9 cellular contexts compared by ENCODE assay signal in genomic region chr15:56241374-56242085, GRCh38. TPM values are rescaled to one million over a fixed set of nuclear protein-coding genes. Genes with fewer than 3 reads are reported as not detected.
DNase-seq lines count a peak whose midpoint lies in the region; ATAC-seq and TF ChIP-seq lines count a peak whose summit lies in the region.
"Had no signal": no experiment of that assay in that cellular context is flagged by ENCODE, and none has a peak within 500 bp of the region (broad histone marks: within the 10 kb centered on the region; RNA-seq: fewer than 3 reads in every experiment).

No MANE protein-coding gene starts in this region.

- H3K9me3 ChIP-seq in AG04450 (ENCODE audit: control insufficient read depth, insufficient read depth, low read length) (no peaks in the 10 kb centered on the region), HAP-1 (no peaks in the 10 kb centered on the region), adipocyte (ENCODE audit: control insufficient read depth, low read length) (no peaks in the 10 kb centered on the region), left lung (no peaks in the 10 kb centered on the region), ovary (no peaks in the 10 kb centered on the region)

- no peak for ATAC-seq in left lung

- no peak for TF ChIP-seq EP300 in ovary (IDR thresholded peaks at IDR 0.05)

- TF ChIP-seq POLR2A in ovary (IDR thresholded peaks at IDR 0.05): no peak

- in situ Hi-C loops in HAP-1 (cut with MboI; ENCODE audit: low sequenced_read_pairs): no loop called here

- H3K36me3 ChIP-seq in HAP-1 (replicated peaks) (no peaks in the 10 kb centered on the region; the same call in 1 of the 2 replicates), adipocyte (ENCODE audit: control insufficient read depth, insufficient read depth, low read length, severe bottlenecking) (no peaks in the 10 kb centered on the region), left lung (no peaks in the 10 kb centered on the region), ovary (no peaks in the 10 kb centered on the region)

- DNase-seq in AG04450 (ENCODE audit: low read depth, low spot score): no peak
- DNase-seq in HAP-1 (ENCODE audit: low spot score in 2 of 2): no peak
- DNase-seq in adipocyte (ENCODE audit: low read depth): peak; percentile 41
- DNase-seq in left lung: no peak
- no peak for DNase-seq in cerebellar nuclear complex (lab: John Stamatoyannopoulos, UW)
- DNase-seq in SKM-1 treated with dmso at 0.1 percent for 144 hours (lab: John Stamatoyannopoulos, UW; ENCODE audit: unreplicated experiment): no peak
- DNase-seq in SHP77 (lab: John Stamatoyannopoulos, UW): no peak
- no peak for DNase-seq in ovary
- DNase-seq: NCI-H510A had no signal

- POLR2A ChIA-PET in AG04450 (lab: Yijun Ruan, JAX): no interaction called here

- H3K27me3 ChIP-seq in AG04450 (ENCODE audit: control insufficient read depth, insufficient read depth, low read length) (no peaks in the 10 kb centered on the region), HAP-1 (ENCODE audit: low read depth) (no peaks in the 10 kb centered on the region), adipocyte (replicated peaks; ENCODE audit: control insufficient read depth, insufficient read depth, low read length) (no peaks in the 10 kb centered on the region), left lung (no peaks in the 10 kb centered on the region), ovary (no peaks in the 10 kb centered on the region)

- CTCF ChIA-PET in AG04450 (lab: Charles Lee): no interaction called here

- WGBS in ovary, 3 donors: 33 to 40% (median 34%) methylated on average over 5 of the region's 5 CpGs

- H3K9ac ChIP-seq in adipocyte (ENCODE audit: low read length): peak overlapping the region; percentile 79

- H3K27ac ChIP-seq in AG04450 (ENCODE audit: low read depth, low read length) (no peak overlapping the region), left lung (no peak overlapping the region), ovary (no peak overlapping the region)

- peaks cover 11% of the 10 kb centered on the region for H3K4me1 ChIP-seq in HAP-1
- H3K4me1 ChIP-seq in adipocyte (ENCODE audit: control insufficient read depth, insufficient read depth, low read length): peaks cover 38% of the 10 kb centered on the region
- H3K4me1 ChIP-seq in left lung: peaks cover 10 to 50% of the 10 kb centered on the region in 2 donors
- peaks cover 2% of the 10 kb centered on the region for H3K4me1 ChIP-seq in ovary (ENCODE audit: insufficient read depth)

- intact Hi-C loops in left lung (cut with DNase I): no loop called here
- intact Hi-C loops in ovary (cut with DNase I): loop anchor here in 1 of 4 donors (10.0 kb wide), 1 partner anchor 247 kb away; the partner anchor contains the start of gene NEDD4

- TF ChIP-seq CTCF in AG04450 (IDR thresholded peaks at IDR 0.05; ENCODE audit: low read depth, low read length) (no peak), left lung (IDR thresholded peaks at IDR 0.05) (no peak), ovary (IDR thresholded peaks at IDR 0.05) (no peak)

- H3K4me3 ChIP-seq in AG04450 (ENCODE audit: low read depth, low read length): peak overlapping the region; percentile 75
- H3K4me3 ChIP-seq in HAP-1: peak overlapping the region; percentile 57
- H3K4me3 ChIP-seq in adipocyte (ENCODE audit: low read length): peak overlapping the region; percentile 83
- H3K4me3 ChIP-seq in left lung: peak overlapping the region; percentile 49 to 64
- H3K4me3 ChIP-seq in ovary: no peak overlapping the region

RNA-seq across cellular contexts. Expression of gene RFX7, which starts 2.1 kb away (rescaled TPM):
- polyA plus RNA-seq in AG04450 (2011; rRNA removed): 9.1 and 10.5 TPM in 2 replicates
- 32.9 and 37.7 TPM in 2 replicates for polyA minus RNA-seq in AG04450 (2011; rRNA and poly(A)+ RNA removed)
- total RNA-seq in left lung: 10 to 100 TPM; 16.7 to 18.2 TPM
- 10 to 100 TPM in 5 of 7 donors, 1 to 10 TPM in 2; 6.3 to 19.5 (median 16.3) TPM for total RNA-seq in ovary
- 10 to 100 TPM in 1 of 2 donors, 1 to 10 TPM in 1; 3.0 to 10.8 TPM for polyA plus RNA-seq in ovary
